ENCODE assay signal across 29 cellular contexts in genomic region chr19:33823341-33823740, GRCh38.
"Had no signal": no experiment of that assay in that cellular context is flagged by ENCODE, and none has a peak within 500 bp of the region (broad histone marks: within the 10 kb centered on the region; RNA-seq: fewer than 3 reads in every experiment).

No MANE protein-coding gene starts in this region.

- ATAC-seq: activated CD4-positive, CD25-positive, alpha-beta regulatory T cell treated with anti-CD3 and anti-CD28 coated beads, Interleukin-2, amount 50 U/mL, for 24 hours; activated naive CD4-positive, alpha-beta T cell treated with anti-CD3 and anti-CD28 coated beads, Interleukin-2, amount 50 U/mL, for 72 hours; heart right ventricle; mucosa of descending colon; stimulated activated naive B cell treated with anti-CD40 and anti-IgM and Interleukin-4, amounts not matched to agents 10 μg/mL and 1 μg/mL and 100 μg/mL, for 72 hours; T-helper 17 cell had no signal

- H3K36me3 Mint-ChIP-seq: activated naive CD4-positive, alpha-beta T cell treated with anti-CD3 and anti-CD28 coated beads, Interleukin-2, amount 50 U/mL, for 72 hours; stimulated activated naive B cell treated with anti-CD40 and anti-IgM and Interleukin-4, amounts not matched to agents 10 μg/mL and 1 μg/mL and 100 μg/mL, for 72 hours had no signal

- H3K9me3 ChIP-seq: breast epithelium, esophagus squamous epithelium, mucosa of descending colon, sigmoid colon, stomach, thyroid gland, upper lobe of left lung had no signal

- H3K4me1 Mint-ChIP-seq: nephron had no signal

- DNase-seq: activated CD4-positive, alpha-beta memory T cell treated with anti-CD3 and anti-CD28 coated beads, Interleukin-2, amount 10 ng/mL, durations not matched to agents 7 days and 5 days; activated CD4-positive, alpha-beta T cell treated with anti-CD3 and anti-CD28 coated beads, Interleukin-2, amount 10 ng/mL, durations not matched to agents 24 days and 14 days; activated T-cell treated with anti-CD3 and anti-CD28 coated beads, Interleukin-2, amount 50 U/mL, for 1 hour; central memory CD4-positive, alpha-beta T cell; esophagus squamous epithelium; foreskin melanocyte; heart right ventricle; left ventricle myocardium inferior; mesendoderm; mucosa of descending colon; retina; sigmoid colon; small intestine; stimulated activated CD4-positive, alpha-beta T cell treated with anti-CD3 and anti-CD28 coated beads, Interleukin-1b, Interleukin-23, amount 100 ng/mL, for 48 hours; stimulated activated CD4-positive, alpha-beta T cell treated with anti-CD3 and anti-CD28 coated beads, Interleukin-4, amount 100 ng/mL, for 4 hours; stimulated activated naive B cell treated with anti-CD40 and anti-IgM and Interleukin-4, amounts not matched to agents 10 μg/mL and 1 μg/mL and 100 μg/mL, for 72 hours; stomach; T-helper 17 cell; T1000; thyroid gland; upper lobe of left lung; WERI-Rb-1 had no signal

- H3K4me1 ChIP-seq: breast epithelium had no signal

- H3K9me3 Mint-ChIP-seq: activated CD4-positive, alpha-beta memory T cell treated with anti-CD3 and anti-CD28 coated beads, Interleukin-2, amount 10 ng/mL, durations not matched to agents 7 days and 5 days; activated CD4-positive, alpha-beta T cell treated with anti-CD3 and anti-CD28 coated beads, Interleukin-2, amount 10 ng/mL, durations not matched to agents 24 days and 14 days; activated naive CD4-positive, alpha-beta T cell treated with anti-CD3 and anti-CD28 coated beads, Interleukin-2, amount 50 U/mL, for 72 hours; dendritic cell treated with granulocyte-macrophage colony-stimulating factor and Interleukin-4, amounts not matched to agents 40 ng/mL and 50 ng/mL, for 4 days; nephron; stimulated activated naive B cell treated with anti-CD40 and anti-IgM and Interleukin-4, amounts not matched to agents 10 μg/mL and 1 μg/mL and 100 μg/mL, for 72 hours had no signal

- H3K27ac Mint-ChIP-seq: activated CD4-positive, alpha-beta memory T cell treated with anti-CD3 and anti-CD28 coated beads, Interleukin-2, amount 10 ng/mL, durations not matched to agents 7 days and 5 days; activated CD4-positive, alpha-beta T cell treated with anti-CD3 and anti-CD28 coated beads, Interleukin-2, amount 10 ng/mL, durations not matched to agents 24 days and 14 days; activated naive CD4-positive, alpha-beta T cell treated with anti-CD3 and anti-CD28 coated beads, Interleukin-2, amount 50 U/mL, for 72 hours; dendritic cell treated with granulocyte-macrophage colony-stimulating factor and Interleukin-4, amounts not matched to agents 40 ng/mL and 50 ng/mL, for 4 days; nephron; progenitor cell of endocrine pancreas; stimulated activated naive B cell treated with anti-CD40 and anti-IgM and Interleukin-4, amounts not matched to agents 10 μg/mL and 1 μg/mL and 100 μg/mL, for 72 hours; T-helper 17 cell had no signal

- H3K4me3 Mint-ChIP-seq: activated CD4-positive, alpha-beta memory T cell treated with anti-CD3 and anti-CD28 coated beads, Interleukin-2, amount 10 ng/mL, durations not matched to agents 7 days and 5 days; activated CD4-positive, alpha-beta T cell treated with anti-CD3 and anti-CD28 coated beads, Interleukin-2, amount 10 ng/mL, durations not matched to agents 24 days and 14 days; dendritic cell treated with granulocyte-macrophage colony-stimulating factor and Interleukin-4, amounts not matched to agents 40 ng/mL and 50 ng/mL, for 4 days; stimulated activated naive B cell treated with anti-CD40 and anti-IgM and Interleukin-4, amounts not matched to agents 10 μg/mL and 1 μg/mL and 100 μg/mL, for 72 hours; T-helper 17 cell had no signal

- H3K27ac ChIP-seq: breast epithelium, esophagus squamous epithelium, left ventricle myocardium inferior, sigmoid colon, stomach, thyroid gland, upper lobe of left lung, WERI-Rb-1 had no signal

- H3K36me3 ChIP-seq: breast epithelium, esophagus squamous epithelium, heart right ventricle, left ventricle myocardium inferior, sigmoid colon, stomach, thyroid gland, upper lobe of left lung, WERI-Rb-1 had no signal

- H3K4me3 ChIP-seq: breast epithelium, esophagus squamous epithelium, heart right ventricle, left ventricle myocardium inferior, lung, mucosa of descending colon, sigmoid colon, stomach, thyroid gland, upper lobe of left lung had no signal
